18 cellular contexts compared by ENCODE assay signal in the genomic region with DNA sequence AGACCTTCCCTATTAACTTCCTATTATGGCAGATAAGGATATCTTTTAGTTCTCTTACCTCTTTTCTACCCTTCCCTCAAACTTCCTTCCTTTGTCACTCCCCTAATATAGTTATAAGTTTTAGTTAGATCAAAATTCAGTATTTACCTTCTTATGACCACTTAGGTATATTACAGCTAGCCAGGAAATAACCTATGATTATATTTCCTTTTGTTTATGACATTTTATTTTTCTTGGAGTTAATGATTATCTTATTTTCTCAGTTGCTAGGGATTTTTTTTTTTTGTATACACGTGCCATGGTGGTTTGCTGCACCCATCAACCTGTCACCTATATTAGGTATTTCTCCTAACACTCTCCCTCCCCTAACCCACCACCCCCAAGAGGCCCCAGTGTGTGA.
"Had no signal": no experiment of that assay in that cellular context is flagged by ENCODE, and none has a peak within 500 bp of the region (broad histone marks: within the 10 kb centered on the region; RNA-seq: fewer than 3 reads in every experiment).

No MANE protein-coding gene starts in this region.

- H3K9me3 Mint-ChIP-seq: immature natural killer cell, memory B cell had no signal

- H3K36me3 ChIP-seq: colonic mucosa, esophagus muscularis mucosa, gastroesophageal sphincter, heart left ventricle, left ventricle myocardium inferior, lower lobe of right lung had no signal

- H3K9me3 ChIP-seq: colonic mucosa, esophagus muscularis mucosa, gastroesophageal sphincter, heart left ventricle, left ventricle myocardium inferior, lower lobe of right lung had no signal

- DNase-seq: cerebellar nuclear complex; colonic mucosa; cortex of kidney; effector memory CD4-positive, alpha-beta T cell; foreskin keratinocyte; heart left ventricle; hypothalamus; immature natural killer cell; left cardiac atrium; left ventricle myocardium inferior; lower lobe of right lung; mesendoderm; naive thymus-derived CD4-positive, alpha-beta T cell had no signal

- H3K4me1 Mint-ChIP-seq: immature natural killer cell, memory B cell had no signal

- H3K27ac ChIP-seq: colonic mucosa, esophagus muscularis mucosa, foreskin keratinocyte, gastroesophageal sphincter, heart left ventricle, hepatocyte, left ventricle myocardium inferior, lower lobe of right lung had no signal

- H3K36me3 Mint-ChIP-seq: immature natural killer cell; memory B cell; naive thymus-derived CD4-positive, alpha-beta T cell had no signal

- H3K27ac Mint-ChIP-seq: dendritic cell treated with granulocyte-macrophage colony-stimulating factor and Interleukin-4, amounts not matched to agents 40 ng/mL and 50 ng/mL, for 4 days; immature natural killer cell; memory B cell; naive thymus-derived CD4-positive, alpha-beta T cell had no signal

- H3K4me3 ChIP-seq: colonic mucosa, esophagus muscularis mucosa, gastroesophageal sphincter, heart left ventricle, hepatocyte, left ventricle myocardium inferior, lower lobe of right lung had no signal

- H3K4me3 Mint-ChIP-seq: dendritic cell treated with granulocyte-macrophage colony-stimulating factor and Interleukin-4, amounts not matched to agents 40 ng/mL and 50 ng/mL, for 4 days; immature natural killer cell; memory B cell; naive thymus-derived CD4-positive, alpha-beta T cell had no signal

- H3K27me3 ChIP-seq: colonic mucosa, esophagus muscularis mucosa, gastroesophageal sphincter, heart left ventricle, hepatocyte had no signal

- H3K4me1 ChIP-seq: colonic mucosa, foreskin keratinocyte had no signal
